23 cellular contexts compared by ENCODE assay signal in genomic region chr1:118007391-118007790, GRCh38.
DNase-seq lines count a peak whose midpoint lies in the region; ATAC-seq and TF ChIP-seq lines count a peak whose summit lies in the region.
"Had no signal": no experiment of that assay in that cellular context is flagged by ENCODE, and none has a peak within 500 bp of the region (broad histone marks: within the 10 kb centered on the region; RNA-seq: fewer than 3 reads in every experiment).

No MANE protein-coding gene starts in this region.

- H3K56ac ChIP-seq in mesendoderm (ENCODE audit: low read length), result no peak overlapping the region

- no peak overlapping the region for H2AK5ac ChIP-seq in mesendoderm (ENCODE audit: low read length)

- no peak overlapping the region for H2BK15ac ChIP-seq in mesendoderm (replicated peaks; ENCODE audit: low read depth)

- H3K36me3 ChIP-seq in GM23338 (ENCODE audit: insufficient read depth) (no peaks in the 10 kb centered on the region), endodermal cell (ENCODE audit: control insufficient read depth, insufficient read depth, low read length) (no peaks in the 10 kb centered on the region), mesendoderm (ENCODE audit: control insufficient read depth, insufficient read depth, low read length) (no peaks in the 10 kb centered on the region), parathyroid adenoma (ENCODE audit: control insufficient read depth, insufficient read depth, low read length) (no peaks in the 10 kb centered on the region), mucosa of descending colon (ENCODE audit: low read depth) (no peaks in the 10 kb centered on the region)
- H3K36me3 ChIP-seq: BLaER1 treated with 17β-estradiol and CSF1 and Interleukin-3, amounts not matched to agents 10 nM and 100 nM had no signal

- 100% methylated on average over 2 of the region's 2 CpGs; no CpG with 5 or more reads in 1 of the 2 experiments for WGBS in endodermal cell (ENCODE audit: insufficient coverage in 1 of 2, insufficient read length in 1 of 2), 2 experiments
- no CpG with 5 or more reads among the region's 2 CpGs for WGBS in mesendoderm (ENCODE audit: extremely low coverage, insufficient coverage, low lambda C conversion rate)

- H3K4me1 Mint-ChIP-seq in GM23338 (no peaks in the 10 kb centered on the region), endodermal cell (peaks cover 11% of the 10 kb centered on the region)
- H3K4me1 Mint-ChIP-seq: B cell had no signal

- H3K79me1 ChIP-seq in mesendoderm (ENCODE audit: low read length), result no peaks in the 10 kb centered on the region

- no peaks in the 10 kb centered on the region for H3K4me1 ChIP-seq in GM23338 (ENCODE audit: insufficient read depth)
- no peaks in the 10 kb centered on the region for H3K4me1 ChIP-seq in endodermal cell (ENCODE audit: control insufficient read depth, insufficient read depth, low read length)
- peaks cover 2% of the 10 kb centered on the region for H3K4me1 ChIP-seq in mesendoderm (ENCODE audit: control insufficient read depth, low read depth, low read length)
- peaks cover 16% of the 10 kb centered on the region for H3K4me1 ChIP-seq in parathyroid adenoma
- H3K4me1 ChIP-seq in mucosa of descending colon (ENCODE audit: low read depth), result no peaks in the 10 kb centered on the region
- H3K4me1 ChIP-seq: A549; BLaER1 treated with 17β-estradiol and CSF1 and Interleukin-3, amounts not matched to agents 10 nM and 100 nM; Caco-2 had no signal

- H2BK120ac ChIP-seq in mesendoderm (ENCODE audit: low read depth, low read length), result no peak overlapping the region

- no peak overlapping the region for H3K4ac ChIP-seq in mesendoderm (ENCODE audit: low read depth, low read length)

- H3K4me3 ChIP-seq in GM23338 (no peak overlapping the region), endodermal cell (ENCODE audit: low read length) (no peak overlapping the region), mesendoderm (ENCODE audit: low read length) (no peak overlapping the region), parathyroid adenoma (ENCODE audit: low read depth, low read length) (no peak overlapping the region), mucosa of descending colon (no peak overlapping the region)
- H3K4me3 ChIP-seq: A549; BLaER1 treated with 17β-estradiol and CSF1 and Interleukin-3, amounts not matched to agents 10 nM and 100 nM; GM12878 had no signal

- no peak for DNase-seq in GM23338 (ENCODE audit: low spot score)
- peak; percentile 50 for DNase-seq in endodermal cell
- DNase-seq in mesendoderm, result peak; percentile 8
- DNase-seq in T-helper 2 cell, result no peak
- no peak for DNase-seq in mucosa of gallbladder (ENCODE audit: low spot score)
- no peak for DNase-seq in DMS53 (lab: John Stamatoyannopoulos, UW)
- no peak for DNase-seq in mucosa of descending colon
- DNase-seq: AML-193; Caco-2; Calu3; CD4-positive, alpha-beta T cell; CD8-positive, alpha-beta T cell; DMS79; DND-41; EL; GDM1 had no signal

- H3K9ac ChIP-seq in endodermal cell (ENCODE audit: extremely low read depth, low read length, poor library complexity, severe bottlenecking) (no peak overlapping the region), mesendoderm (ENCODE audit: low read length) (no peak overlapping the region), parathyroid adenoma (no peak overlapping the region)
- H3K9ac ChIP-seq: BLaER1 treated with 17β-estradiol and CSF1 and Interleukin-3, amounts not matched to agents 10 nM and 100 nM had no signal

- H3F3A ChIP-seq in GM23338 (replicated peaks; ENCODE audit: low read depth), result no peaks in the 10 kb centered on the region

- ATAC-seq in GM23338 (no peak), mucosa of descending colon (no peak)
- ATAC-seq: A549; CD8-positive, alpha-beta T cell; GM12878 had no signal

- H3K27me3 ChIP-seq in GM23338 (ENCODE audit: insufficient read depth) (no peaks in the 10 kb centered on the region), endodermal cell (ENCODE audit: control insufficient read depth, insufficient read depth, low read length, poor library complexity, severe bottlenecking) (no peaks in the 10 kb centered on the region), mesendoderm (ENCODE audit: insufficient read depth, low read length, poor library complexity) (no peaks in the 10 kb centered on the region), parathyroid adenoma (ENCODE audit: control insufficient read depth, insufficient read depth, low read length) (no peaks in the 10 kb centered on the region)
- H3K27me3 ChIP-seq: BLaER1 treated with 17β-estradiol and CSF1 and Interleukin-3, amounts not matched to agents 10 nM and 100 nM had no signal

- H3K27ac Mint-ChIP-seq in GM23338 (no peak overlapping the region), endodermal cell (no peak overlapping the region)
- H3K27ac Mint-ChIP-seq: B cell; CD4-positive, alpha-beta T cell; CD8-positive, alpha-beta T cell had no signal

- H4K5ac ChIP-seq in mesendoderm (ENCODE audit: low read length), result no peak overlapping the region

- H3K9me3 ChIP-seq in endodermal cell (ENCODE audit: control insufficient read depth, low read length) (no peaks in the 10 kb centered on the region), parathyroid adenoma (ENCODE audit: control insufficient read depth, low read length) (no peaks in the 10 kb centered on the region), mucosa of descending colon (no peaks in the 10 kb centered on the region)
- H3K9me3 ChIP-seq: A549, Caco-2 had no signal

- no peak overlapping the region for H2BK5ac ChIP-seq in mesendoderm (ENCODE audit: low read length)

- no peaks in the 10 kb centered on the region for H4K20me1 ChIP-seq in GM23338 (replicated peaks; ENCODE audit: insufficient read depth)
- H4K20me1 ChIP-seq: BLaER1 treated with 17β-estradiol and CSF1 and Interleukin-3, amounts not matched to agents 10 nM and 100 nM had no signal

- H3K4me2 ChIP-seq in GM23338, result no peak overlapping the region
- no peak overlapping the region for H3K4me2 ChIP-seq in mesendoderm (ENCODE audit: low read length)
- H3K4me2 ChIP-seq in parathyroid adenoma (ENCODE audit: low read length), result no peak overlapping the region
- H3K4me2 ChIP-seq: A549; BLaER1 treated with 17β-estradiol and CSF1 and Interleukin-3, amounts not matched to agents 10 nM and 100 nM had no signal

- peak overlapping the region; percentile 70; the same call in 1 of the 2 replicates for H2AFZ ChIP-seq in GM23338
- peak overlapping the region; percentile 64 for H2AFZ ChIP-seq in parathyroid adenoma

- H3K23ac ChIP-seq in mesendoderm (ENCODE audit: low read length), result no peak overlapping the region

- no peak overlapping the region for H3K18ac ChIP-seq in mesendoderm (ENCODE audit: low read length)

- H3K79me2 ChIP-seq in GM23338 (replicated peaks; ENCODE audit: insufficient read depth) (no peaks in the 10 kb centered on the region), mesendoderm (ENCODE audit: control insufficient read depth, insufficient read depth, low read length) (no peaks in the 10 kb centered on the region), parathyroid adenoma (no peaks in the 10 kb centered on the region)

- H3K27me3 Mint-ChIP-seq in GM23338 (ENCODE audit: insufficient read depth, low read depth, poor library complexity), result no peaks in the 10 kb centered on the region
- no peaks in the 10 kb centered on the region for H3K27me3 Mint-ChIP-seq in endodermal cell (ENCODE audit: insufficient read depth)

- H3K9me2 ChIP-seq in GM23338 (ENCODE audit: insufficient read depth), result no peaks in the 10 kb centered on the region; the same call in 1 of the 2 replicates

- TF ChIP-seq CTCF in GM23338 (conservative IDR thresholded peaks at IDR 0.05; ENCODE audit: low read depth in 2 of 2) (no peak), endodermal cell (conservative IDR thresholded peaks at IDR 0.05) (no peak), parathyroid adenoma (IDR thresholded peaks at IDR 0.05) (no peak), mucosa of descending colon (IDR thresholded peaks at IDR 0.05) (no peak)

- intact Hi-C loops in mucosa of descending colon (cut with DNase I, micrococcal nuclease), result no loop called here

- H3K4me3 Mint-ChIP-seq in GM23338, result no peak overlapping the region
- H3K4me3 Mint-ChIP-seq in endodermal cell, result no peak overlapping the region
- H3K4me3 Mint-ChIP-seq: B cell; CD4-positive, alpha-beta T cell; CD8-positive, alpha-beta T cell had no signal

- H3K9me3 Mint-ChIP-seq in GM23338 (peaks cover 4% of the 10 kb centered on the region; the same call in 2 of the 3 replicates), endodermal cell (no peaks in the 10 kb centered on the region)
- H3K9me3 Mint-ChIP-seq: CD4-positive, alpha-beta T cell; CD8-positive, alpha-beta T cell had no signal

- no peak overlapping the region for H4K8ac ChIP-seq in mesendoderm (ENCODE audit: low read depth, low read length)

- H3K27ac ChIP-seq in GM23338 (ENCODE audit: low read depth), result no peak overlapping the region
- H3K27ac ChIP-seq in endodermal cell (ENCODE audit: low read depth, low read length), result no peak overlapping the region
- no peak overlapping the region for H3K27ac ChIP-seq in mesendoderm (ENCODE audit: low read depth, low read length)
- H3K27ac ChIP-seq in parathyroid adenoma, result peak overlapping the region; percentile 91
- H3K27ac ChIP-seq: 22Rv1; A549; BLaER1 treated with 17β-estradiol and CSF1 and Interleukin-3, amounts not matched to agents 10 nM and 100 nM; C4-2B had no signal

- H3K36me3 Mint-ChIP-seq in GM23338 (ENCODE audit: low read depth) (no peaks in the 10 kb centered on the region; the same call in 2 of the 3 replicates), endodermal cell (ENCODE audit: low read depth) (no peaks in the 10 kb centered on the region)
- H3K36me3 Mint-ChIP-seq: CD8-positive, alpha-beta T cell had no signal

TF ChIP-seq in GM23338, 12 proteins besides CTCF, POLR2A, EP300 and RAD21 (continues in another document):
- TF ChIP-seq STAT1 (IDR thresholded peaks at IDR 0.05; ENCODE audit: unreplicated experiment) (no peak), ZNF114 (CRISPR knock-in tag; IDR thresholded peaks at IDR 0.05) (no peak), ETS1 (IDR thresholded peaks at IDR 0.05) (no peak), EZH2 (IDR thresholded peaks at IDR 0.05; ENCODE audit: low read depth, unreplicated experiment) (no peak), POLR2AphosphoS5 (IDR thresholded peaks at IDR 0.05; ENCODE audit: low read depth) (no peak)

Comparison
In these comparisons a context has a peak if more than half of its experiments do, and no peak if none do; other contexts are left out.
1. DNase-seq: peak in endodermal cell (single experiment) and mesendoderm (single experiment); none in GM23338 (single experiment), T-helper 2 cell (0 of 5), mucosa of gallbladder (single experiment), DMS53 (single experiment) and mucosa of descending colon (0 of 3).